Comparison of ENCODE assay signal across 9 cellular contexts in the genomic region with DNA sequence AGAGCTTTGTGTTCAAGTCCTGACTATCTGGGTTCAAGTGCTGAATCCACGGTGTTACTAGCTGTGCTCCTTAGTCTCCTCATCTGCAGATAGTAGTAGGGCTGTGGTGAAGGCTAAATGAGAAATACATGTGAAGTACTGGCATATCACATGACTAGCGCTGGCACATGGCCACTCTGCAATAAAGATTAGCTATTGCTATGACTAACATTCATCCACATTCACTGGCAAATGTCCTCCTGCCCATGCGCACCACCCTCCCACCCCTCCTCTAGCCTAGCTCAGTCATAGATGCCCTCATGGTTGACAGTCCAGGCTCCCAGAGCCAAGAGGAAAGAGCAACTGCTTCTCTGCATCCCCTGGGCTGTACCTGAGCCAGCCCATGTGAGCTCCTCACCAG. TPM values are rescaled to one million over a fixed set of nuclear protein-coding genes. Genes with fewer than 3 reads are reported as not detected.
DNase-seq lines count a peak whose midpoint lies in the region; ATAC-seq and TF ChIP-seq lines count a peak whose summit lies in the region.
"Had no signal": no experiment of that assay in that cellular context is flagged by ENCODE, and none has a peak within 500 bp of the region (broad histone marks: within the 10 kb centered on the region; RNA-seq: fewer than 3 reads in every experiment).

No MANE protein-coding gene starts in this region.

- H3K27me3 ChIP-seq in PC-9 (ENCODE audit: insufficient read depth, low read depth), result no peaks in the 10 kb centered on the region

- H3K9me2 ChIP-seq in PC-9 (ENCODE audit: insufficient read depth), result no peaks in the 10 kb centered on the region

- no peak overlapping the region for H2AFZ ChIP-seq in PC-9

- DNase-seq in COLO829 (ENCODE audit: low spot score) (peak; percentile 95), NCI-H446 treated with DMSO at 0.1 percent for 48 hours (lab: John Stamatoyannopoulos, UW) (peak; percentile 81), dedifferentiated amniotic fluid mesenchymal stem cell (ENCODE audit: extremely low spot score) (peak; percentile 92), mucosa of gallbladder (ENCODE audit: low spot score) (peak; percentile 84), PC-9 (no peak)
- DNase-seq in stimulated activated CD4-positive, alpha-beta T cell treated with anti-CD3 and anti-CD28 coated beads, Interleukin-15, amount 100 ng/mL, for 24 hours, result no peak
- DNase-seq: activated T-cell treated with anti-CD3 and anti-CD28 coated beads, Interleukin-2, amount 50 U/mL, for 24 hours had no signal

- H3K4me3 ChIP-seq in PC-9, result no peak overlapping the region

- peaks cover 8% of the 10 kb centered on the region; the same call in 1 of the 2 replicates for H3K36me3 ChIP-seq in PC-9 (ENCODE audit: low read depth)

- no peaks in the 10 kb centered on the region; the same call in 1 of the 2 replicates for H4K20me1 ChIP-seq in PC-9 (ENCODE audit: insufficient read depth)

- intact Hi-C loops in PC-9 (cut with micrococcal nuclease; ENCODE audit: unreplicated experiment), result no loop called here

- H3K79me2 ChIP-seq in PC-9 (ENCODE audit: low read depth), result no peaks in the 10 kb centered on the region

- TF ChIP-seq CTCF in PC-9 (conservative IDR thresholded peaks at IDR 0.05), result no peak

- POLR2A ChIA-PET in PC-9 (lab: Charles Lee; ENCODE audit: unreplicated experiment), result no interaction called here

- BruUV-seq in PC-9 (replicated peaks; lab: Mats Ljungman, UMichigan), result no TSS peak

- CTCF ChIA-PET in PC-9 (lab: Charles Lee), result interaction anchor here (0.5 to 1.0 kb wide), 4 partner anchors 34 to 1549 kb away, joined by 3 to 15 read pairs (median 4); no protein-coding TSS in a partner anchor

- H3K9me3 ChIP-seq in PC-9 (ENCODE audit: insufficient read depth, low read depth), result no peaks in the 10 kb centered on the region

- H3K4me2 ChIP-seq in PC-9, result no peak overlapping the region

- H3K4me1 ChIP-seq in PC-9 (replicated peaks; ENCODE audit: insufficient read depth), result 0 out of 2 replicates have a peak, but pooled peaks cover 5% of the 10 kb centered on the region

- no peak for ATAC-seq in HG02970 (IDR thresholded peaks at IDR 0.05; ENCODE audit: low FRiP score, unreplicated experiment)
- no peak for ATAC-seq in HG02852 (IDR thresholded peaks at IDR 0.05; ENCODE audit: unreplicated experiment)

- H3F3A ChIP-seq in PC-9 (ENCODE audit: insufficient read depth, low read depth), result peaks cover 7% of the 10 kb centered on the region; the same call in 1 of the 2 replicates

- H3K27ac ChIP-seq in PC-9, result no peak overlapping the region

RNA-seq across cellular contexts. Expression of gene COL8A2, which starts 8.5 kb away (rescaled TPM):
- 10.8 TPM for total RNA-seq in mucosa of gallbladder
- total RNA-seq in PC-9 (2021), result 0.20 and 0.28 TPM in 2 replicates

RNA-seq across cellular contexts. Expression of gene TRAPPC3, which starts 15.8 kb away (rescaled TPM):
- total RNA-seq in mucosa of gallbladder, result 57.7 TPM
- 112 and 116 TPM in 2 replicates for total RNA-seq in PC-9 (2021)

RNA-seq across cellular contexts. Expression of gene MAP7D1, which starts 22.5 kb away (rescaled TPM):
- total RNA-seq in mucosa of gallbladder, result 123 TPM
- 150 and 173 TPM in 2 replicates for total RNA-seq in PC-9 (2021)

RNA-seq across cellular contexts. Expression of gene ADPRS, which starts 44.8 kb away (rescaled TPM):
- total RNA-seq in mucosa of gallbladder (28.9 TPM), PC-9 (2021) (30.0 and 43.1 TPM in 2 replicates)

RNA-seq across cellular contexts. Expression of gene TEKT2, which starts 49.6 kb away (rescaled TPM):
- total RNA-seq in mucosa of gallbladder (0.75 TPM), PC-9 (2021) (1.1 TPM in 1 of 2 replicates, not detected in the other)

Comparison
In these comparisons a context has a peak if more than half of its experiments do, and no peak if none do; other contexts are left out.
1. DNase-seq: peak in COLO829 (single experiment), NCI-H446 treated with DMSO at 0.1 percent for 48 hours (single experiment), dedifferentiated amniotic fluid mesenchymal stem cell (single experiment) and mucosa of gallbladder (single experiment); none in stimulated activated CD4-positive, alpha-beta T cell treated with anti-CD3 and anti-CD28 coated beads, Interleukin-15, amount 100 ng/mL, for 24 hours (single experiment) and PC-9 (0 of 2).